8 cellular contexts compared by ENCODE assay signal in genomic region chr5:110590187-110590586, GRCh38.
DNase-seq lines count a peak whose midpoint lies in the region; ATAC-seq and TF ChIP-seq lines count a peak whose summit lies in the region.

No MANE protein-coding gene starts in this region.

- no peak overlapping the region for H2AFZ ChIP-seq in mammary epithelial cell (ENCODE audit: low read depth, low read length)

- peak; percentile 21 for ATAC-seq in left ventricle myocardium superior
- no peak for ATAC-seq in left cardiac atrium
- peak in 1 of 4 donors; percentile 69 for ATAC-seq in psoas muscle
- no peak for ATAC-seq in stimulated activated naive CD8-positive, alpha-beta T cell treated with anti-CD3 and anti-CD28 coated beads, Interleukin-15, Interleukin-2, amounts not matched to agents 100 U/mL and 50 U/mL, for 24 hours

- no TSS peak for BruUV-seq in mammary epithelial cell (replicated peaks; lab: Mats Ljungman, UMichigan)

- H3K36me3 ChIP-seq in mammary epithelial cell (ENCODE audit: insufficient read depth, low read length) = no peaks in the 10 kb centered on the region
- no peaks in the 10 kb centered on the region for H3K36me3 ChIP-seq in psoas muscle (ENCODE audit: insufficient read depth in 1 of 2, low read depth in 1 of 2)

- DNase-seq in left ventricle myocardium superior = no peak
- DNase-seq in left cardiac atrium = no peak
- peak; percentile 16 for DNase-seq in HT1080 (ENCODE audit: low read depth)
- peak; percentile 5 for DNase-seq in mammary epithelial cell
- DNase-seq in psoas muscle = no peak
- no peak for DNase-seq in stimulated activated naive CD8-positive, alpha-beta T cell treated with anti-CD3 and anti-CD28 coated beads, Interleukin-15, Interleukin-2, amounts not matched to agents 100 U/mL and 50 U/mL, for 24 hours
- no peak for DNase-seq in NCI-H524 treated with DMSO at 0.1 percent for 48 hours (lab: John Stamatoyannopoulos, UW)
- DNase-seq in NCI-H1436 (lab: John Stamatoyannopoulos, UW) = no peak

- no peaks in the 10 kb centered on the region for H3K4me1 ChIP-seq in mammary epithelial cell (ENCODE audit: insufficient read depth, low read length)
- H3K4me1 ChIP-seq in psoas muscle = no peaks in the 10 kb centered on the region

- in situ Hi-C loops in mammary epithelial cell (cut with MboI; ENCODE audit: low sequenced_read_pairs in 2 of 2) = no loop called here

- H3K4me3 ChIP-seq in mammary epithelial cell (replicated peaks in 1 of 3; ENCODE audit: insufficient read depth in 1 of 3, low read depth in 2 of 3, low read length in 3 of 3) (no peak overlapping the region), psoas muscle (no peak overlapping the region)

- TF ChIP-seq CTCF in mammary epithelial cell (conservative IDR thresholded peaks at IDR 0.05 in 1 of 2, IDR thresholded peaks at IDR 0.05 in 1 of 2; ENCODE audit: extremely low read depth in 1 of 2, insufficient read depth in 1 of 2, low read depth in 1 of 2, low read length in 2 of 2) (peak; percentile 56 to 58), psoas muscle (IDR thresholded peaks at IDR 0.05) (peak; percentile 39)

- no peak overlapping the region for H3K9ac ChIP-seq in mammary epithelial cell (ENCODE audit: insufficient read depth, low read length)

- CTCF ChIA-PET in mammary epithelial cell (lab: Charles Lee; ENCODE audit: low non-redundant PET) = interaction anchor here (0.6 kb wide), 1 partner anchor 503 kb away, joined by 3 read pairs; no protein-coding TSS in a partner anchor

- no peaks in the 10 kb centered on the region for H3K9me3 ChIP-seq in mammary epithelial cell (replicated peaks; ENCODE audit: insufficient read depth, low read length)
- no peaks in the 10 kb centered on the region for H3K9me3 ChIP-seq in psoas muscle

- intact Hi-C loops in left ventricle myocardium superior (cut with micrococcal nuclease) = no loop called here
- intact Hi-C loops in left cardiac atrium (cut with DNase I) = no loop called here
- intact Hi-C loops in mammary epithelial cell (cut with micrococcal nuclease) = loop anchor here (1.0 kb wide), 2 partner anchors 149 to 545 kb away; no protein-coding TSS in a partner anchor
- intact Hi-C loops in psoas muscle (cut with DNase I) = loop anchor here in 1 of 2 donors (10.0 kb wide), 1 partner anchor 145 kb away; no protein-coding TSS in a partner anchor

- H3K27me3 ChIP-seq in mammary epithelial cell (ENCODE audit: insufficient read depth, low read length) (peaks cover 4% of the 10 kb centered on the region), psoas muscle (ENCODE audit: insufficient read depth in 3 of 3, low read length in 2 of 3) (no peaks in the 10 kb centered on the region)

- dilution Hi-C loops in mammary epithelial cell (cut with HindIII; ENCODE audit: low sequenced_read_pairs) = no loop called here

- no peak overlapping the region for H3K4me2 ChIP-seq in mammary epithelial cell (ENCODE audit: insufficient read depth, low read depth, low read length)

- no peak overlapping the region for H3K27ac ChIP-seq in mammary epithelial cell (ENCODE audit: insufficient read depth, low read depth, low read length)
- H3K27ac ChIP-seq in psoas muscle = no peak overlapping the region

- 0% methylated on average over 2 of the region's 2 CpGs for WGBS in mammary epithelial cell (ENCODE audit: low coverage, missing lambda C conversion rate)
- 21 to 32% (median 25%) methylated on average over 2 of the region's 2 CpGs for WGBS in psoas muscle, 3 donors

- H3K79me2 ChIP-seq in mammary epithelial cell (ENCODE audit: insufficient read depth, low read length) = no peaks in the 10 kb centered on the region

- no peaks in the 10 kb centered on the region for H4K20me1 ChIP-seq in mammary epithelial cell (ENCODE audit: insufficient read depth, low read length)

Comparison
In these comparisons a context has a peak if more than half of its experiments do, and no peak if none do; other contexts are left out.
1. DNase-seq: peak in HT1080 (single experiment) and mammary epithelial cell (single experiment); none in left ventricle myocardium superior (single experiment), left cardiac atrium (single experiment), psoas muscle (0 of 2), stimulated activated naive CD8-positive, alpha-beta T cell treated with anti-CD3 and anti-CD28 coated beads, Interleukin-15, Interleukin-2, amounts not matched to agents 100 U/mL and 50 U/mL, for 24 hours (single experiment), NCI-H524 treated with DMSO at 0.1 percent for 48 hours (single experiment) and NCI-H1436 (single experiment).